In the genomic region with DNA sequence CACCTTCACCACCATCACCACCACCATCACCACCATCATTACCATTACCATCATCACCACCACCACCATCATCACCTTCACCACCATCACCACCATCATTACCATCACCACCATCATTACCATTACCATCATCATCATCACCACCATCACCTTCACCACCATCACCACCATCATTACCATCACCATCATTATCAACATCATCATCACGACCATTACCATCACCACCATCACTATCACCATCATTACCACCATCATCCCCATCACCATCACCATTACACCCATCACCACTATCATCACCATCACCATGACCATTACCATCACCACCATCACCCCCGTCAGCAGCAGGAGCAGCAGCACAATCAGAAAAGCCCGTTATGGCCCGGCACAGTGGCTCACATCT, we compare ENCODE assay signal across 17 cellular contexts.
A peak's percentile ranks its signal among the peaks of the same experiment; 100 is the strongest.
DNase-seq lines count a peak whose midpoint lies in the region; ATAC-seq and TF ChIP-seq lines count a peak whose summit lies in the region.
"Had no signal": no experiment of that assay in that cellular context is flagged by ENCODE, and none has a peak within 500 bp of the region (broad histone marks: within the 10 kb centered on the region; RNA-seq: fewer than 3 reads in every experiment).

No MANE protein-coding gene starts in this region.

- no peak for DNase-seq in activated naive CD4-positive, alpha-beta T cell treated with anti-CD3 and anti-CD28 coated beads, Interleukin-2, amount 50 U/mL, for 16 hours
- DNase-seq in T-cell (no peak), CD14-positive monocyte (ENCODE audit: low spot score) (no peak), HEK293T (ENCODE audit: extremely low spot score) (no peak), SKM-1 (lab: John Stamatoyannopoulos, UW; ENCODE audit: unreplicated experiment) (no peak)
- no peak for DNase-seq in effector memory CD8-positive, alpha-beta T cell
- no peak for DNase-seq in stimulated activated naive B cell treated with anti-CD40 and anti-IgM and Interleukin-4, amounts not matched to agents 10 μg/mL and 1 μg/mL and 100 μg/mL, for 72 hours
- DNase-seq: amniotic stem cell; DMS153; MV-4-11; NCI-H1694; NCI-H2227 treated with DMSO at 0.1 percent for 48 hours; RPMI8226; stimulated activated CD4-positive, alpha-beta T cell treated with anti-CD3 and anti-CD28 coated beads, Interleukin-4, amount 100 ng/mL, for 1 hour; stomach had no signal

- no peak for ATAC-seq in T-cell (replicated peaks in 1 of 4)
- peak; percentile 26 for ATAC-seq in effector memory CD8-positive, alpha-beta T cell (replicated peaks)
- no peak for ATAC-seq in stimulated activated naive B cell treated with anti-CD40 and anti-IgM and Interleukin-4, amounts not matched to agents 10 μg/mL and 1 μg/mL and 100 μg/mL, for 72 hours (replicated peaks)

- no peak for TF ChIP-seq CTCF in CD14-positive monocyte (IDR thresholded peaks at IDR 0.05)

- no peak overlapping the region for H3K4me3 Mint-ChIP-seq in activated naive CD4-positive, alpha-beta T cell treated with anti-CD3 and anti-CD28 coated beads, Interleukin-2, amount 50 U/mL, for 24 hours
- H3K4me3 Mint-ChIP-seq in T-cell = no peak overlapping the region
- H3K4me3 Mint-ChIP-seq in effector memory CD8-positive, alpha-beta T cell = no peak overlapping the region
- peak overlapping the region in 1 of 2 donors; percentile 7 for H3K4me3 Mint-ChIP-seq in stimulated activated naive B cell treated with anti-CD40 and anti-IgM and Interleukin-4, amounts not matched to agents 10 μg/mL and 1 μg/mL and 100 μg/mL, for 72 hours
- H3K4me3 Mint-ChIP-seq in CD14-positive monocyte = no peak overlapping the region
- H3K4me3 Mint-ChIP-seq: activated T-helper 1 cell treated with anti-CD3 and anti-CD28 coated beads, Interleukin-12 subunit alpha, Interleukin-12 subunit beta, Interleukin-2, Interleukin-4 antibody, amounts not matched to agents 30 ng/mL and 10 ng/mL and 1 ng/mL, durations not matched to agents 14 hours and 24 hours and 36 hours had no signal

- peaks cover 7% of the 10 kb centered on the region for H3K36me3 Mint-ChIP-seq in activated naive CD4-positive, alpha-beta T cell treated with anti-CD3 and anti-CD28 coated beads, Interleukin-2, amount 50 U/mL, for 24 hours
- peaks cover 57% of the 10 kb centered on the region for H3K36me3 Mint-ChIP-seq in T-cell
- H3K36me3 Mint-ChIP-seq in effector memory CD8-positive, alpha-beta T cell (ENCODE audit: insufficient read depth) = peaks cover 82% of the 10 kb centered on the region
- H3K36me3 Mint-ChIP-seq in stimulated activated naive B cell treated with anti-CD40 and anti-IgM and Interleukin-4, amounts not matched to agents 10 μg/mL and 1 μg/mL and 100 μg/mL, for 72 hours = peaks cover 51 to 66% of the 10 kb centered on the region in 2 donors
- peaks cover 87 to 96% of the 10 kb centered on the region in 2 donors for H3K36me3 Mint-ChIP-seq in CD14-positive monocyte

- intact Hi-C loops in CD14-positive monocyte (cut with micrococcal nuclease) = loop anchor here in 1 of 2 donors (5.0 kb wide), 1 partner anchor 37 kb away; no protein-coding TSS in a partner anchor

- H3K4me1 Mint-ChIP-seq in activated naive CD4-positive, alpha-beta T cell treated with anti-CD3 and anti-CD28 coated beads, Interleukin-2, amount 50 U/mL, for 24 hours = peaks cover 17% of the 10 kb centered on the region
- H3K4me1 Mint-ChIP-seq in T-cell (peaks cover 19 to 24% (median 22%) of the 10 kb centered on the region in 3 donors), CD14-positive monocyte (no peaks in the 10 kb centered on the region)
- H3K4me1 Mint-ChIP-seq in effector memory CD8-positive, alpha-beta T cell (ENCODE audit: low read depth in 2 of 2) = peaks cover 26 to 28% of the 10 kb centered on the region in 2 donors
- peaks cover 9 to 28% of the 10 kb centered on the region in 2 donors for H3K4me1 Mint-ChIP-seq in stimulated activated naive B cell treated with anti-CD40 and anti-IgM and Interleukin-4, amounts not matched to agents 10 μg/mL and 1 μg/mL and 100 μg/mL, for 72 hours

- no peaks in the 10 kb centered on the region for H3K27me3 Mint-ChIP-seq in activated naive CD4-positive, alpha-beta T cell treated with anti-CD3 and anti-CD28 coated beads, Interleukin-2, amount 50 U/mL, for 24 hours
- H3K27me3 Mint-ChIP-seq in T-cell (no peaks in the 10 kb centered on the region), CD14-positive monocyte (ENCODE audit: low read depth in 3 of 3) (no peaks in the 10 kb centered on the region)
- no peaks in the 10 kb centered on the region for H3K27me3 Mint-ChIP-seq in effector memory CD8-positive, alpha-beta T cell
- H3K27me3 Mint-ChIP-seq in stimulated activated naive B cell treated with anti-CD40 and anti-IgM and Interleukin-4, amounts not matched to agents 10 μg/mL and 1 μg/mL and 100 μg/mL, for 72 hours = no peaks in the 10 kb centered on the region

- peak overlapping the region; percentile 6 for H3K27ac Mint-ChIP-seq in activated naive CD4-positive, alpha-beta T cell treated with anti-CD3 and anti-CD28 coated beads, Interleukin-2, amount 50 U/mL, for 24 hours
- H3K27ac Mint-ChIP-seq in T-cell (peak overlapping the region; percentile 0 to 11), CD14-positive monocyte (peak overlapping the region in 1 of 7 donors; percentile 8)
- H3K27ac Mint-ChIP-seq in effector memory CD8-positive, alpha-beta T cell = peak overlapping the region in 1 of 2 donors; percentile 42
- peak overlapping the region; percentile 1 for H3K27ac Mint-ChIP-seq in stimulated activated naive B cell treated with anti-CD40 and anti-IgM and Interleukin-4, amounts not matched to agents 10 μg/mL and 1 μg/mL and 100 μg/mL, for 72 hours

- CTCF ChIA-PET in T-cell (lab: Charles Lee) (no interaction called here), HEK293T (lab: Yijun Ruan, JAX) (no interaction called here)

- POLR2A ChIA-PET in T-cell (lab: Charles Lee) (no interaction called here), HEK293T (lab: Yijun Ruan, JAX) (no interaction called here)

- H3K9me3 Mint-ChIP-seq in activated naive CD4-positive, alpha-beta T cell treated with anti-CD3 and anti-CD28 coated beads, Interleukin-2, amount 50 U/mL, for 24 hours = no peaks in the 10 kb centered on the region
- no peaks in the 10 kb centered on the region for H3K9me3 Mint-ChIP-seq in T-cell
- H3K9me3 Mint-ChIP-seq in effector memory CD8-positive, alpha-beta T cell = no peaks in the 10 kb centered on the region
- H3K9me3 Mint-ChIP-seq in stimulated activated naive B cell treated with anti-CD40 and anti-IgM and Interleukin-4, amounts not matched to agents 10 μg/mL and 1 μg/mL and 100 μg/mL, for 72 hours = no peaks in the 10 kb centered on the region
- H3K9me3 Mint-ChIP-seq in CD14-positive monocyte = peaks cover 0 to 2% (median 0%) of the 10 kb centered on the region in 7 donors
- H3K9me3 Mint-ChIP-seq: activated T-helper 1 cell treated with anti-CD3 and anti-CD28 coated beads, Interleukin-12 subunit alpha, Interleukin-12 subunit beta, Interleukin-2, Interleukin-4 antibody, amounts not matched to agents 30 ng/mL and 10 ng/mL and 1 ng/mL, durations not matched to agents 14 hours and 24 hours and 36 hours had no signal

TF ChIP-seq in HEK293T, 16 proteins besides CTCF, POLR2A, EP300 and RAD21:
- no peak for TF ChIP-seq HDGF (IDR thresholded peaks at IDR 0.05; ENCODE audit: borderline replicate concordance)
- TF ChIP-seq, protein P1, sequence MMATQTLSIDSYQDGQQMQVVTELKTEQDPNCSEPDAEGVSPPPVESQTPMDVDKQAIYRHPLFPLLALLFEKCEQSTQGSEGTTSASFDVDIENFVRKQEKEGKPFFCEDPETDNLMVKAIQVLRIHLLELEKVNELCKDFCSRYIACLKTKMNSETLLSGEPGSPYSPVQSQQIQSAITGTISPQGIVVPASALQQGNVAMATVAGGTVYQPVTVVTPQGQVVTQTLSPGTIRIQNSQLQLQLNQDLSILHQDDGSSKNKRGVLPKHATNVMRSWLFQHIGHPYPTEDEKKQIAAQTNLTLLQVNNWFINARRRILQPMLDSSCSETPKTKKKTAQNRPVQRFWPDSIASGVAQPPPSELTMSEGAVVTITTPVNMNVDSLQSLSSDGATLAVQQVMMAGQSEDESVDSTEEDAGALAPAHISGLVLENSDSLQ (IDR thresholded peaks at IDR 0.05) = no peak
- no peak for TF ChIP-seq ARNT (IDR thresholded peaks at IDR 0.05)
- TF ChIP-seq ELF4 (IDR thresholded peaks at IDR 0.05) = no peak
- TF ChIP-seq L3MBTL2 (conservative IDR thresholded peaks at IDR 0.05) = no peak
- TF ChIP-seq TARDBP (IDR thresholded peaks at IDR 0.05) = no peak
- TF ChIP-seq FOXM1 (IDR thresholded peaks at IDR 0.05; ENCODE audit: borderline replicate concordance) = no peak
- no peak for TF ChIP-seq ZNF384 (IDR thresholded peaks at IDR 0.05)
- TF ChIP-seq LEF1 (IDR thresholded peaks at IDR 0.05; ENCODE audit: borderline replicate concordance) = no peak
- TF ChIP-seq FOXK2 (IDR thresholded peaks at IDR 0.05) = no peak
- no peak for TF ChIP-seq FOXA1 (IDR thresholded peaks at IDR 0.05)
- no peak for TF ChIP-seq SUZ12 (IDR thresholded peaks at IDR 0.05)
- no peak for TF ChIP-seq BHLHE40 (IDR thresholded peaks at IDR 0.05; ENCODE audit: borderline replicate concordance)
- TF ChIP-seq CTBP1 (IDR thresholded peaks at IDR 0.05; ENCODE audit: borderline replicate concordance) = no peak
- no peak for TF ChIP-seq NFRKB (IDR thresholded peaks at IDR 0.05)
- TF ChIP-seq SP1 (IDR thresholded peaks at IDR 0.05) = no peak
